ENCODE assay signal across 12 cellular contexts in genomic region chr7:55120501-55121198, GRCh38.
A peak's percentile ranks its signal among the peaks of the same experiment; 100 is the strongest.
DNase-seq lines count a peak whose midpoint lies in the region; ATAC-seq and TF ChIP-seq lines count a peak whose summit lies in the region.
"Had no signal": no experiment of that assay in that cellular context is flagged by ENCODE, and none has a peak within 500 bp of the region (broad histone marks: within the 10 kb centered on the region; RNA-seq: fewer than 3 reads in every experiment).

No MANE protein-coding gene starts in this region.

- no peak for TF ChIP-seq CTCF in smooth muscle cell (IDR thresholded peaks at IDR 0.05; ENCODE audit: borderline replicate concordance, insufficient read depth, poor library complexity, severe bottlenecking)

- H2AFZ ChIP-seq in smooth muscle cell (ENCODE audit: low read depth) = no peak overlapping the region

- no peaks in the 10 kb centered on the region for H3K27me3 ChIP-seq in smooth muscle cell (ENCODE audit: low read depth)

- peak overlapping the region; percentile 92 for H3K27ac ChIP-seq in smooth muscle cell (ENCODE audit: low read depth)

- H3K79me2 ChIP-seq in smooth muscle cell (ENCODE audit: low read depth) = no peaks in the 10 kb centered on the region

- intact Hi-C loops in left ventricle myocardium superior (cut with micrococcal nuclease) = no loop called here

- 58% methylated on average over 7 of the region's 7 CpGs for WGBS in smooth muscle cell (ENCODE audit: low lambda C conversion rate)

- no peaks in the 10 kb centered on the region for H3K4me1 ChIP-seq in smooth muscle cell (ENCODE audit: low read depth)

- no peaks in the 10 kb centered on the region for H4K20me1 ChIP-seq in smooth muscle cell (ENCODE audit: low read depth)

- peak overlapping the region; percentile 56 for H3K9ac ChIP-seq in smooth muscle cell (ENCODE audit: low read depth)

- no peak overlapping the region for H3K4me3 ChIP-seq in smooth muscle cell

- H3K9me3 ChIP-seq in smooth muscle cell (replicated peaks; ENCODE audit: low read depth) = no peaks in the 10 kb centered on the region

- peak; percentile 45 for DNase-seq in HPDE6-E6E7 (ENCODE audit: extremely low spot score)
- DNase-seq in amniotic epithelial cell (ENCODE audit: low read depth) = peak; percentile 97
- peak; percentile 85 for DNase-seq in left ventricle myocardium superior
- no peak for DNase-seq in smooth muscle cell (lab: John Stamatoyannopoulos, UW; ENCODE audit: unreplicated experiment)
- no peak for DNase-seq in NCI-H1048 (lab: John Stamatoyannopoulos, UW)
- DNase-seq in COLO668 (lab: John Stamatoyannopoulos, UW; ENCODE audit: unreplicated experiment) = no peak
- no peak for DNase-seq in NCI-H446 treated with DMSO at 0.1 percent for 48 hours (lab: John Stamatoyannopoulos, UW)
- DNase-seq: activated CD8-positive, alpha-beta memory T cell treated with anti-CD3 and anti-CD28 coated beads for 24 hours; anterior cingulate cortex; naive B cell; NCI-H1694 treated with DMSO at 0.1 percent for 48 hours had no signal

- peaks cover 13% of the 10 kb centered on the region for H3F3A ChIP-seq in smooth muscle cell (ENCODE audit: low read depth)

- no peaks in the 10 kb centered on the region for H3K36me3 ChIP-seq in smooth muscle cell (ENCODE audit: low read depth)

- peak; percentile 89 for ATAC-seq in left ventricle myocardium superior
- no peak for ATAC-seq in GM18519 (IDR thresholded peaks at IDR 0.05; ENCODE audit: low FRiP score, unreplicated experiment)

- peak overlapping the region; percentile 51 for H3K4me2 ChIP-seq in smooth muscle cell

Comparison
In these comparisons a context has a peak if more than half of its experiments do, and no peak if none do; other contexts are left out.
1. DNase-seq: peak in HPDE6-E6E7 (single experiment), amniotic epithelial cell (single experiment) and left ventricle myocardium superior (single experiment); none in smooth muscle cell (single experiment), NCI-H1048 (single experiment), COLO668 (single experiment) and NCI-H446 treated with DMSO at 0.1 percent for 48 hours (single experiment).